In genomic region chr3:4047343-4047742, GRCh38 we compare ENCODE assay signal across 35 cellular contexts.
"Had no signal": no experiment of that assay in that cellular context is flagged by ENCODE, and none has a peak within 500 bp of the region (broad histone marks: within the 10 kb centered on the region; RNA-seq: fewer than 3 reads in every experiment).

No MANE protein-coding gene starts in this region.

- H3K4me3 ChIP-seq: MG63 had no signal

- DNase-seq: Karpas-422, Kasumi-1, KG1, MG63, MM.1S, MV-4-11, NCI-H1048, NCI-H1092, NCI-H1092 treated with DMSO at 0.1 percent for 48 hours, NCI-H1105, NCI-H1105 treated with DMSO at 0.1 percent for 48 hours, NCI-H1417, NCI-H1417 treated with DMSO at 0.1 percent for 48 hours, NCI-H1436, NCI-H1436 treated with DMSO at 0.1 percent for 48 hours, NCI-H146, NCI-H1694, NCI-H1694 treated with DMSO at 0.1 percent for 48 hours, NCI-H187, NCI-H187 treated with DMSO at 0.1 percent for 48 hours, NCI-H1930, NCI-H2029, NCI-H2029 treated with DMSO at 0.1 percent for 48 hours, NCI-H2081, NCI-H2081 treated with DMSO at 0.1 percent for 48 hours, NCI-H2107, NCI-H2171, NCI-H2171 treated with DMSO at 0.1 percent for 48 hours, NCI-H2227 treated with DMSO at 0.1 percent for 48 hours, NCI-H226, NCI-H345, NCI-H446, NCI-H446 treated with DMSO at 0.1 percent for 48 hours, NCI-H510A had no signal

- H3K9me3 ChIP-seq: MG63 had no signal

- H3K9ac ChIP-seq: KMS-11 had no signal

- H3K4me2 ChIP-seq: KMS-11 had no signal

- H3K27me3 ChIP-seq: MG63 had no signal

- H3K36me3 ChIP-seq: MG63 had no signal

- H3K27ac ChIP-seq: KMS-11 had no signal
